9 cellular contexts compared by ENCODE assay signal in the genomic region with DNA sequence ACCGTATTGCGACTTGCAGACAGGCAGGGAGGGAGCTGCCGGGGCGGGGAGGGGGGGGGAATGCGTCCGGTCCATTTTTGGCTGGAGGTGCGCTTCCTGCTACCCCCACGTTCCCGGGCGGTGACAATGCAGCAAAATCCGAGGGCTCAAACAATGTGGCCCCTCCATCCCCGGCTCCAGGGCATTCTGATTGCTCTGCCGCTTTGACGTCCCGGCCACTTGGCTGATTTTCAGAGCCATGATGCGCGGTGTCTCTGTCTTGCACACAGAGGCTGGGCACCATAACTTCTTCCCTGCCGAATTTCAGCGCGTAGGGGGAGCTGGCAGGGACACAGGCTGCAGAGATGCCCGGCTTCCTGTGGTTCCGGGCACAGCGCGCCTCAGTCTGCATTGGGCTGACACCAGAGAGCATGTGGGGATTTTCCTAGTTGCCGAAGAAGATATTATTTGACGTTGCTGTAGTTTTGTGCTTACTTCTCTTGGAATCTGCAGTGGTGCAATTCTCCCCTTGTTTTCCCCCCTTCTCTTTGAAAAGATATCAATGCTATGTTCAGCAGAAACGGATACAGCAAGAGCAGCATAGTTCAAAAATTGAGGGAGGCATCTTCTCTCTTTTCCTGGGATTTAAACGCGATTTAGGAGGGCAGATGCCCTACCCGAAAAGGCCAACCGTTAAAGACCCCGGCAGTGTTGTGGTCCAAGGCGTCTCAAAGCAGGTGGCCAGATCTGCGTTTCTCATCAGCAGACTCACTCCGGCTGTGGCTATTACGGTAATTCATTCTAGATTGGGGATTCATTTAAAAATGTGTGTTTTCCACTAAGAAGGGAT. TPM values are rescaled to one million over a fixed set of nuclear protein-coding genes. Genes with fewer than 3 reads are reported as not detected.
DNase-seq lines count a peak whose midpoint lies in the region; ATAC-seq and TF ChIP-seq lines count a peak whose summit lies in the region.
"Had no signal": no experiment of that assay in that cellular context is flagged by ENCODE, and none has a peak within 500 bp of the region (broad histone marks: within the 10 kb centered on the region; RNA-seq: fewer than 3 reads in every experiment).

No MANE protein-coding gene starts in this region.

- peaks cover under 1% of the 10 kb centered on the region for H3K4me1 ChIP-seq in ACC112 (ENCODE audit: control insufficient read depth, insufficient read depth, low read length, unreplicated experiment)

- H3K27ac Mint-ChIP-seq in naive B cell: peak overlapping the region in 3 of 6 donors; percentile 34 to 83 (median 60)
- H3K27ac Mint-ChIP-seq in stimulated activated effector memory CD8-positive, alpha-beta T cell treated with anti-CD3 and anti-CD28 coated beads, Interleukin-12 subunit alpha, Interleukin-12 subunit beta, amount 100 ng/mL, for 72 hours: no peak overlapping the region
- H3K27ac Mint-ChIP-seq: dendritic cell treated with granulocyte-macrophage colony-stimulating factor and Interleukin-4, amounts not matched to agents 40 ng/mL and 50 ng/mL, for 4 days had no signal

- H3K4me3 Mint-ChIP-seq in naive B cell: peak overlapping the region; percentile 30 to 80 (median 50)
- H3K4me3 Mint-ChIP-seq in stimulated activated effector memory CD8-positive, alpha-beta T cell treated with anti-CD3 and anti-CD28 coated beads, Interleukin-12 subunit alpha, Interleukin-12 subunit beta, amount 100 ng/mL, for 72 hours: no peak overlapping the region
- H3K4me3 Mint-ChIP-seq: dendritic cell treated with granulocyte-macrophage colony-stimulating factor and Interleukin-4, amounts not matched to agents 40 ng/mL and 50 ng/mL, for 4 days had no signal

- in situ Hi-C loops in KBM-7 (cut with MboI; ENCODE audit: low pct_unique_long_range_greater_than_20kb, low sequenced_read_pairs): no loop called here

- no peak overlapping the region for H2AFZ ChIP-seq in ACC112 (ENCODE audit: low read length, unreplicated experiment)

- no peaks in the 10 kb centered on the region for H3K9me3 Mint-ChIP-seq in naive B cell
- H3K9me3 Mint-ChIP-seq in stimulated activated effector memory CD8-positive, alpha-beta T cell treated with anti-CD3 and anti-CD28 coated beads, Interleukin-12 subunit alpha, Interleukin-12 subunit beta, amount 100 ng/mL, for 72 hours: no peaks in the 10 kb centered on the region
- H3K9me3 Mint-ChIP-seq: dendritic cell treated with granulocyte-macrophage colony-stimulating factor and Interleukin-4, amounts not matched to agents 40 ng/mL and 50 ng/mL, for 4 days had no signal

- H3K27me3 ChIP-seq in ACC112 (ENCODE audit: insufficient read depth, low read length): peaks cover 72% of the 10 kb centered on the region

- TF ChIP-seq CTCF in HFF-Myc (IDR thresholded peaks at IDR 0.05; ENCODE audit: low read depth, low read length, missing control alignments): no peak

- no peaks in the 10 kb centered on the region for H3K36me3 Mint-ChIP-seq in naive B cell
- no peaks in the 10 kb centered on the region for H3K36me3 Mint-ChIP-seq in stimulated activated effector memory CD8-positive, alpha-beta T cell treated with anti-CD3 and anti-CD28 coated beads, Interleukin-12 subunit alpha, Interleukin-12 subunit beta, amount 100 ng/mL, for 72 hours

- H3K79me2 ChIP-seq in ACC112 (ENCODE audit: control insufficient read depth, insufficient read depth, low read length, unreplicated experiment): no peaks in the 10 kb centered on the region

- peaks cover 5 to 13% (median 6%) of the 10 kb centered on the region in 3 donors for H3K4me1 Mint-ChIP-seq in naive B cell
- peaks cover 7% of the 10 kb centered on the region for H3K4me1 Mint-ChIP-seq in stimulated activated effector memory CD8-positive, alpha-beta T cell treated with anti-CD3 and anti-CD28 coated beads, Interleukin-12 subunit alpha, Interleukin-12 subunit beta, amount 100 ng/mL, for 72 hours

- H3K4me3 ChIP-seq in ACC112 (ENCODE audit: low read depth, low read length) (peak overlapping the region; percentile 74), HFF-Myc (replicated peaks; ENCODE audit: low read depth, low read length) (peak overlapping the region; percentile 57)

- DNase-seq in HFF-Myc (ENCODE audit: extremely low read depth, low read depth): no peak
- DNase-seq in cerebellum (ENCODE audit: low spot score): peak; percentile 66
- no peak for DNase-seq in naive B cell
- DNase-seq in superior temporal gyrus (ENCODE audit: extremely low spot score): no peak
- DNase-seq in stimulated activated effector memory CD8-positive, alpha-beta T cell treated with anti-CD3 and anti-CD28 coated beads, Interleukin-12 subunit alpha, Interleukin-12 subunit beta, amount 100 ng/mL, for 72 hours (ENCODE audit: low spot score in 2 of 2): no peak
- DNase-seq in KBM-7: no peak

- peaks cover 64 to 73% (median 71%) of the 10 kb centered on the region in 3 donors for H3K27me3 Mint-ChIP-seq in naive B cell

- ATAC-seq in naive B cell (ENCODE audit: low read depth in 2 of 2) (no peak), GM18858 (IDR thresholded peaks at IDR 0.05; ENCODE audit: unreplicated experiment) (no peak)
- ATAC-seq in stimulated activated effector memory CD8-positive, alpha-beta T cell treated with anti-CD3 and anti-CD28 coated beads, Interleukin-12 subunit alpha, Interleukin-12 subunit beta, amount 100 ng/mL, for 72 hours: no peak

- no peaks in the 10 kb centered on the region for H3K36me3 ChIP-seq in ACC112 (ENCODE audit: insufficient read depth, low read length)

- no peak overlapping the region for H3K27ac ChIP-seq in ACC112 (ENCODE audit: low read depth, low read length)

RNA-seq across cellular contexts. Expression of gene HECW1, which starts 1.4 kb away (rescaled TPM):
- total RNA-seq in cerebellum: 62.1 TPM
- polyA plus RNA-seq in naive B cell (ENCODE audit: low read depth in 6 of 6): not detected
